In the genomic region with DNA sequence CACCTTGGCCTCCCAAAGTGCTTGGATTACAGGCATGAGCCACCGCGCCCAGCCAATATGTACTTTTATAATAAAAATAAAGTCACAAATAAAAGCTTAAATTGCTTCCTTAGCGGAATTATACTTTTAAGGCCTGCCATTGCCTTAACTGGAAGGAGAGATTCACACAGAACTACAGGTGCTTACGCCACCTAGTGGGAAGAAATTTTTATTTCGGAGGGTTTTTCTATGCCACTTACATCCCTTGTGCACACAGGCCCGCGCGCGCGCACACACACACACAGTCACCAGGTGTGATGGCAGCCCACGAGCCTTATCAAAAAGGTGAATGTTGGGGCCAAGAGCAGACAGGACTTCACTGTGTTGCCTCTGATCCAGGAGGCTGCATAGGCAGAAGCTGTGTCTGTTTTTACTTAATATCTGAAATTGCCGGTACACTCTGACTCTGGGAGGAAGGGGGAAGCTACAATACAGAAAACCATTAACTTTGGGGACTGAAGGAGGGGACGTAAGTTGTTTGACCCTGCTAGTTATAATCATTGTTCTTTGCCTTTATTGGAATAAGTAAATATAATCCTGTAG, we compare ENCODE assay signal across 8 cellular contexts.
DNase-seq lines count a peak whose midpoint lies in the region; ATAC-seq and TF ChIP-seq lines count a peak whose summit lies in the region.

No MANE protein-coding gene starts in this region.

- peak; percentile 47 to 66 for ATAC-seq in stimulated activated naive B cell treated with anti-CD40 and anti-IgM and Interleukin-4, amounts not matched to agents 10 μg/mL and 1 μg/mL and 100 μg/mL, for 72 hours (replicated peaks)
- no peak for ATAC-seq in HG03457 (IDR thresholded peaks at IDR 0.05; ENCODE audit: unreplicated experiment)

- peaks cover 4 to 5% of the 10 kb centered on the region in 2 donors for H3K4me1 Mint-ChIP-seq in stimulated activated naive B cell treated with anti-CD40 and anti-IgM and Interleukin-4, amounts not matched to agents 10 μg/mL and 1 μg/mL and 100 μg/mL, for 72 hours

- TF ChIP-seq CTCF in GM12864 (IDR thresholded peaks at IDR 0.05; ENCODE audit: low read depth, low read length, missing control alignments) = peak; percentile 41
- TF ChIP-seq CTCF in choroid plexus epithelial cell (conservative IDR thresholded peaks at IDR 0.05; ENCODE audit: low read depth, low read length) = peak; percentile 68

- H3K4me3 Mint-ChIP-seq in stimulated activated naive B cell treated with anti-CD40 and anti-IgM and Interleukin-4, amounts not matched to agents 10 μg/mL and 1 μg/mL and 100 μg/mL, for 72 hours = no peak overlapping the region

- H3K4me3 ChIP-seq in GM12864 (ENCODE audit: low read depth, low read length) (no peak overlapping the region), choroid plexus epithelial cell (ENCODE audit: low read depth, low read length) (no peak overlapping the region)

- no peaks in the 10 kb centered on the region for H3K36me3 Mint-ChIP-seq in stimulated activated naive B cell treated with anti-CD40 and anti-IgM and Interleukin-4, amounts not matched to agents 10 μg/mL and 1 μg/mL and 100 μg/mL, for 72 hours

- peak overlapping the region; percentile 5 for H3K27ac Mint-ChIP-seq in stimulated activated naive B cell treated with anti-CD40 and anti-IgM and Interleukin-4, amounts not matched to agents 10 μg/mL and 1 μg/mL and 100 μg/mL, for 72 hours

- DNase-seq in GM12864 (ENCODE audit: low read depth) (no peak), LHCN-M2 (ENCODE audit: low read depth) (peak; percentile 59), RKO (ENCODE audit: low spot score) (peak; percentile 57), choroid plexus epithelial cell (ENCODE audit: low read depth) (peak; percentile 81), left kidney (ENCODE audit: low read depth, low spot score) (peak; percentile 79), activated gamma-delta T cell treated with Interleukin-2 at 50 U/mL for 16 hours (no peak)
- peak; percentile 6 for DNase-seq in stimulated activated naive B cell treated with anti-CD40 and anti-IgM and Interleukin-4, amounts not matched to agents 10 μg/mL and 1 μg/mL and 100 μg/mL, for 72 hours

- H3K9me3 Mint-ChIP-seq in stimulated activated naive B cell treated with anti-CD40 and anti-IgM and Interleukin-4, amounts not matched to agents 10 μg/mL and 1 μg/mL and 100 μg/mL, for 72 hours = no peaks in the 10 kb centered on the region

- peaks cover 0 to under 1% of the 10 kb centered on the region in 2 donors for H3K27me3 Mint-ChIP-seq in stimulated activated naive B cell treated with anti-CD40 and anti-IgM and Interleukin-4, amounts not matched to agents 10 μg/mL and 1 μg/mL and 100 μg/mL, for 72 hours

Comparison
In these comparisons a context has a peak if more than half of its experiments do, and no peak if none do; other contexts are left out.
1. DNase-seq: peak in LHCN-M2 (single experiment), RKO (single experiment), choroid plexus epithelial cell (single experiment), left kidney (single experiment) and stimulated activated naive B cell treated with anti-CD40 and anti-IgM and Interleukin-4, amounts not matched to agents 10 μg/mL and 1 μg/mL and 100 μg/mL, for 72 hours (single experiment); none in GM12864 (single experiment) and activated gamma-delta T cell treated with Interleukin-2 at 50 U/mL for 16 hours (single experiment).